In genomic region chr11:3627291-3627690, GRCh38 we compare ENCODE assay signal across 18 cellular contexts. TPM values are rescaled to one million over a fixed set of nuclear protein-coding genes. Genes with fewer than 3 reads are reported as not detected.
DNase-seq lines count a peak whose midpoint lies in the region; TF ChIP-seq lines count a peak whose summit lies in the region.
"Had no signal": no experiment of that assay in that cellular context is flagged by ENCODE, and none has a peak within 500 bp of the region (broad histone marks: within the 10 kb centered on the region; RNA-seq: fewer than 3 reads in every experiment).

No MANE protein-coding gene starts in this region.

- in situ Hi-C loops in brain microvascular endothelial cell (cut with HindIII; ENCODE audit: low pct_ligation_motif_present, low sequenced_read_pairs), result no loop called here

- no peak for TF ChIP-seq CTCF in brain microvascular endothelial cell (IDR thresholded peaks at IDR 0.05; ENCODE audit: low read depth, low read length, missing control alignments)
- no peak for TF ChIP-seq CTCF in Peyer's patch (IDR thresholded peaks at IDR 0.05)
- TF ChIP-seq CTCF in sigmoid colon (IDR thresholded peaks at IDR 0.05), result no peak

- no peak overlapping the region for H3K4me3 Mint-ChIP-seq in activated T-helper 2 cell treated with anti-CD3 and anti-CD28 coated beads, Interferon-gamma antibody, Interleukin-2, Interleukin-4, amounts not matched to agents 10 μg/mL and 5 μg/mL and 100 μg/mL, durations not matched to agents 14 hours and 24 hours and 36 hours (ENCODE audit: low read depth)
- H3K4me3 Mint-ChIP-seq: central memory CD8-positive, alpha-beta T cell; stimulated activated naive B cell treated with anti-CD40 and anti-IgM and Interleukin-4, amounts not matched to agents 10 μg/mL and 1 μg/mL and 100 μg/mL, for 72 hours had no signal

- H3K36me3 ChIP-seq in brain microvascular endothelial cell (replicated peaks), result no peaks in the 10 kb centered on the region
- no peaks in the 10 kb centered on the region for H3K36me3 ChIP-seq in Peyer's patch
- H3K36me3 ChIP-seq in sigmoid colon, result no peaks in the 10 kb centered on the region
- H3K36me3 ChIP-seq: BLaER1, esophagus muscularis mucosa, uterus had no signal

- H3K27me3 ChIP-seq in brain microvascular endothelial cell (replicated peaks) (no peaks in the 10 kb centered on the region), Peyer's patch (no peaks in the 10 kb centered on the region), sigmoid colon (no peaks in the 10 kb centered on the region)
- H3K27me3 ChIP-seq: BLaER1, esophagus muscularis mucosa, uterus had no signal

- whole genome bisulfite sequencing in sigmoid colon, 2 donors, result 93% methylated on average over 1 of the region's 1 CpG

- no peak for TF ChIP-seq EP300 in sigmoid colon (IDR thresholded peaks at IDR 0.05)

- H3K9me3 Mint-ChIP-seq in activated T-helper 2 cell treated with anti-CD3 and anti-CD28 coated beads, Interferon-gamma antibody, Interleukin-2, Interleukin-4, amounts not matched to agents 10 μg/mL and 5 μg/mL and 100 μg/mL, durations not matched to agents 14 hours and 24 hours and 36 hours, result no peaks in the 10 kb centered on the region
- H3K9me3 Mint-ChIP-seq: central memory CD8-positive, alpha-beta T cell; stimulated activated naive B cell treated with anti-CD40 and anti-IgM and Interleukin-4, amounts not matched to agents 10 μg/mL and 1 μg/mL and 100 μg/mL, for 72 hours had no signal

- no peaks in the 10 kb centered on the region for H3K9me3 ChIP-seq in Peyer's patch
- no peaks in the 10 kb centered on the region for H3K9me3 ChIP-seq in sigmoid colon
- H3K9me3 ChIP-seq: BLaER1, esophagus muscularis mucosa, uterus had no signal

- TF ChIP-seq POLR2A in Peyer's patch (IDR thresholded peaks at IDR 0.05), result no peak
- TF ChIP-seq POLR2A in sigmoid colon (IDR thresholded peaks at IDR 0.05), result no peak

- peaks cover 4% of the 10 kb centered on the region for H3K27me3 Mint-ChIP-seq in activated T-helper 2 cell treated with anti-CD3 and anti-CD28 coated beads, Interferon-gamma antibody, Interleukin-2, Interleukin-4, amounts not matched to agents 10 μg/mL and 5 μg/mL and 100 μg/mL, durations not matched to agents 14 hours and 24 hours and 36 hours (ENCODE audit: low read depth)
- H3K27me3 Mint-ChIP-seq: central memory CD8-positive, alpha-beta T cell had no signal

- H3K27ac Mint-ChIP-seq in activated T-helper 2 cell treated with anti-CD3 and anti-CD28 coated beads, Interferon-gamma antibody, Interleukin-2, Interleukin-4, amounts not matched to agents 10 μg/mL and 5 μg/mL and 100 μg/mL, durations not matched to agents 14 hours and 24 hours and 36 hours, result no peak overlapping the region
- H3K27ac Mint-ChIP-seq: stimulated activated naive B cell treated with anti-CD40 and anti-IgM and Interleukin-4, amounts not matched to agents 10 μg/mL and 1 μg/mL and 100 μg/mL, for 72 hours had no signal

- H3K4me3 ChIP-seq in brain microvascular endothelial cell (ENCODE audit: low read depth, low read length), result no peak overlapping the region
- no peak overlapping the region for H3K4me3 ChIP-seq in Peyer's patch
- H3K4me3 ChIP-seq in sigmoid colon, result no peak overlapping the region
- H3K4me3 ChIP-seq: BLaER1, uterus had no signal

- H3K27ac ChIP-seq in brain microvascular endothelial cell, result no peak overlapping the region
- no peak overlapping the region for H3K27ac ChIP-seq in Peyer's patch
- no peak overlapping the region for H3K27ac ChIP-seq in sigmoid colon
- H3K27ac ChIP-seq: BLaER1, esophagus muscularis mucosa, uterus had no signal

- H3K36me3 Mint-ChIP-seq in activated T-helper 2 cell treated with anti-CD3 and anti-CD28 coated beads, Interferon-gamma antibody, Interleukin-2, Interleukin-4, amounts not matched to agents 10 μg/mL and 5 μg/mL and 100 μg/mL, durations not matched to agents 14 hours and 24 hours and 36 hours (ENCODE audit: low read depth), result no peaks in the 10 kb centered on the region
- H3K36me3 Mint-ChIP-seq: stimulated activated naive B cell treated with anti-CD40 and anti-IgM and Interleukin-4, amounts not matched to agents 10 μg/mL and 1 μg/mL and 100 μg/mL, for 72 hours had no signal

- no peaks in the 10 kb centered on the region for H3K4me1 Mint-ChIP-seq in activated T-helper 2 cell treated with anti-CD3 and anti-CD28 coated beads, Interferon-gamma antibody, Interleukin-2, Interleukin-4, amounts not matched to agents 10 μg/mL and 5 μg/mL and 100 μg/mL, durations not matched to agents 14 hours and 24 hours and 36 hours (ENCODE audit: low read depth)

- peak; percentile 75 for DNase-seq in AG08396 (ENCODE audit: low spot score)
- DNase-seq in HT1080 (ENCODE audit: low read depth), result peak; percentile 61
- peak; percentile 68 for DNase-seq in brain microvascular endothelial cell
- peak; percentile 97 for DNase-seq in kidney glomerular epithelial cell (lab: John Stamatoyannopoulos, UW)
- DNase-seq in Peyer's patch, result no peak
- DNase-seq in sigmoid colon, result no peak
- no peak for DNase-seq in activated T-helper 2 cell treated with anti-CD3 and anti-CD28 coated beads, Interferon-gamma antibody, Interleukin-2, Interleukin-4, amounts not matched to agents 10 μg/mL and 5 μg/mL and 100 μg/mL, durations not matched to agents 14 hours and 24 hours and 36 hours (ENCODE audit: low spot score)
- no peak for DNase-seq in middle frontal gyrus (ENCODE audit: extremely low spot score, low spot score)
- DNase-seq: activated effector memory CD4-positive, alpha-beta T cell treated with anti-CD3 and anti-CD28 coated beads, Interleukin-2, amount 50 U/mL, for 16 hours; DMS79; KG1; NCI-H748 treated with DMSO at 0.1 percent for 48 hours; stimulated activated naive B cell treated with anti-CD40 and anti-IgM and Interleukin-4, amounts not matched to agents 10 μg/mL and 1 μg/mL and 100 μg/mL, for 72 hours; uterus had no signal

- intact Hi-C loops in sigmoid colon (cut with DNase I), result no loop called here
- intact Hi-C loops in activated T-helper 2 cell treated with anti-CD3 and anti-CD28 coated beads, Interferon-gamma antibody, Interleukin-2, Interleukin-4, amounts not matched to agents 10 μg/mL and 5 μg/mL and 100 μg/mL, durations not matched to agents 14 hours and 24 hours and 36 hours (cut with micrococcal nuclease), result no loop called here

- H3K4me1 ChIP-seq in Peyer's patch, result no peaks in the 10 kb centered on the region
- H3K4me1 ChIP-seq in sigmoid colon, result no peaks in the 10 kb centered on the region
- H3K4me1 ChIP-seq: esophagus muscularis mucosa, uterus had no signal

RNA-seq across cellular contexts. Expression of gene ART5, which starts 14.5 kb away (rescaled TPM):
- not detected in 2 replicates for total RNA-seq in HT1080 (2014; rRNA removed; shearing (Covaris generic))
- not detected in 2 replicates for polyA plus RNA-seq in HT1080 (2015; cell fraction: cytosol; rRNA removed)
- polyA plus RNA-seq in HT1080 (2015; cell fraction: nucleus; rRNA removed), result not detected in 2 replicates
- not detected for total RNA-seq in Peyer's patch
- total RNA-seq in sigmoid colon, result under 1 TPM in 1 of 4 donors, not detected in 3; 0.82 TPM
- polyA plus RNA-seq in sigmoid colon, result under 1 TPM in 1 of 3 donors, not detected in 2; 0.17 TPM
- not detected in 2 replicates for total RNA-seq in activated T-helper 2 cell treated with anti-CD3 and anti-CD28 coated beads, Interferon-gamma antibody, Interleukin-2, Interleukin-4, amounts not matched to agents 10 μg/mL and 5 μg/mL and 100 μg/mL, durations not matched to agents 14 hours and 24 hours and 36 hours
- total RNA-seq: pulmonary artery endothelial cell had no signal

RNA-seq across cellular contexts. Expression of gene ART1, which starts 17.6 kb away (rescaled TPM):
- total RNA-seq in HT1080 (2014; rRNA removed; shearing (Covaris generic)), result not detected in 2 replicates
- polyA plus RNA-seq in HT1080 (2015; cell fraction: cytosol; rRNA removed), result not detected in 2 replicates
- not detected in 2 replicates for polyA plus RNA-seq in HT1080 (2015; cell fraction: nucleus; rRNA removed)
- total RNA-seq in Peyer's patch (not detected), sigmoid colon (1 to 10 TPM in 1 of 4 donors, not detected in 3; 1.1 TPM)
- polyA plus RNA-seq in sigmoid colon, result 1 to 10 TPM in 1 of 3 donors, not detected in 2; 1.2 TPM
- not detected in 2 replicates for total RNA-seq in activated T-helper 2 cell treated with anti-CD3 and anti-CD28 coated beads, Interferon-gamma antibody, Interleukin-2, Interleukin-4, amounts not matched to agents 10 μg/mL and 5 μg/mL and 100 μg/mL, durations not matched to agents 14 hours and 24 hours and 36 hours
- total RNA-seq: esophagus muscularis mucosa, pulmonary artery endothelial cell, uterus had no signal

RNA-seq across cellular contexts. Expression of gene CHRNA10, which starts 43.9 kb away (rescaled TPM):
- 0.43 and 2.5 TPM in 2 replicates for total RNA-seq in HT1080 (2014; rRNA removed; shearing (Covaris generic))
- polyA plus RNA-seq in HT1080 (2015; cell fraction: cytosol; rRNA removed), result 0.10 and 0.28 TPM in 2 replicates
- 2.0 and 2.7 TPM in 2 replicates for polyA plus RNA-seq in HT1080 (2015; cell fraction: nucleus; rRNA removed)
- total RNA-seq in Peyer's patch (1 to 10 TPM; 1.9 to 5.4 (median 3.5) TPM), sigmoid colon (under 1 TPM in 3 of 4 donors, not detected in 1; 0.33 to 0.71 (median 0.68) TPM)
- 1 to 10 TPM in 1 of 3 donors, under 1 TPM in 2; 0.46 to 1.8 (median 0.60) TPM for polyA plus RNA-seq in sigmoid colon
- 2.2 and 2.4 TPM in 2 replicates for total RNA-seq in activated T-helper 2 cell treated with anti-CD3 and anti-CD28 coated beads, Interferon-gamma antibody, Interleukin-2, Interleukin-4, amounts not matched to agents 10 μg/mL and 5 μg/mL and 100 μg/mL, durations not matched to agents 14 hours and 24 hours and 36 hours

Comparison
In these comparisons a context has a peak if more than half of its experiments do, and no peak if none do; other contexts are left out.
1. DNase-seq: peak in AG08396 (single experiment), HT1080 (single experiment), brain microvascular endothelial cell (single experiment) and kidney glomerular epithelial cell (single experiment); none in Peyer's patch (0 of 3), sigmoid colon (single experiment), activated T-helper 2 cell treated with anti-CD3 and anti-CD28 coated beads, Interferon-gamma antibody, Interleukin-2, Interleukin-4, amounts not matched to agents 10 μg/mL and 5 μg/mL and 100 μg/mL, durations not matched to agents 14 hours and 24 hours and 36 hours (single experiment) and middle frontal gyrus (single experiment).